Comparison of ENCODE assay signal across 24 cellular contexts in the genomic region with DNA sequence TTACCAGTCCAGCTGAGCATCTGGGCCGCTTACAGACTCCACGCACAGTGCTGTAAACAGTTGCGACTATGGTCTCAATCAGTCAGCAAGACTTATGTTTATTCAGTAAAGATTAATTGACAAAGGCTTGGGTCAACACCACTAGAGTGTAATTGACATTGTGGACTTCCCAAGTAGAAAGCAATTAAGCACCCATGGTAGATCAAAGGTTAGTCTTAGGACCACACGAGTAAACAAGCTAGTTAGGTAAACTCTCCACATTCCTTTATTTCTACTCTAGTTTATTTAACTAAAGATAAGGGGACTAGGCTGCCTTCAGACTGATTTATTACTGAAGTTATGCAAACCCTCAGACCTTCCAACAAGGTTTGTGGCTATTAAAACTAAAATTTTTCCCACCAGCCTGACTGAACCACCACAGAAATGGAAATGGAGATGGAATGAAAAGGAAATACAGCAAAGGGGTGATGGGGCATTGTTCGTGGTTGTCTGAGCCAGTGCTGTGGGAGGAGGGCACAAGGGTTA. TPM values are rescaled to one million over a fixed set of nuclear protein-coding genes. Genes with fewer than 3 reads are reported as not detected.
DNase-seq lines count a peak whose midpoint lies in the region; ATAC-seq, FAIRE-seq and TF ChIP-seq lines count a peak whose summit lies in the region.
"Had no signal": no experiment of that assay in that cellular context is flagged by ENCODE, and none has a peak within 500 bp of the region (broad histone marks: within the 10 kb centered on the region; RNA-seq: fewer than 3 reads in every experiment).

No MANE protein-coding gene starts in this region.

- no peak overlapping the region for H3K27ac ChIP-seq in A549
- no peak overlapping the region for H3K27ac ChIP-seq in IMR-90 (ENCODE audit: insufficient read depth, low read length)
- H3K27ac ChIP-seq in endodermal cell (ENCODE audit: low read depth, low read length), result no peak overlapping the region
- H3K27ac ChIP-seq in mesenchymal stem cell (ENCODE audit: low read length, poor library complexity, severe bottlenecking), result no peak overlapping the region
- H3K27ac ChIP-seq: tibial nerve had no signal

- WGBS in A549 (ENCODE audit: missing lambda C conversion rate), result 36% methylated on average over 5 of the region's 5 CpGs
- no CpG with 5 or more reads among the region's 5 CpGs for WGBS in IMR-90 (ENCODE audit: extremely low coverage in 2 of 2, insufficient read length in 1 of 2), 2 experiments
- 56 to 66% methylated on average over 5 of the region's 5 CpGs for WGBS in endodermal cell (ENCODE audit: insufficient coverage in 1 of 2, insufficient read length in 1 of 2), 2 experiments
- 25% methylated on average over 4 of the region's 5 CpGs for WGBS in mesenchymal stem cell

- in situ Hi-C loops in IMR-90 (cut with MboI; ENCODE audit: low sequenced_read_pairs), result no loop called here

- TF ChIP-seq EP300 in A549 (IDR thresholded peaks at IDR 0.05), result peak in 1 of 2 experiments; percentile 31; a peak in 1 of 5 replicates

- H2BK15ac ChIP-seq in IMR-90 (ENCODE audit: low read depth, low read length) (no peak overlapping the region; the same call in 2 of the 3 replicates), mesenchymal stem cell (ENCODE audit: low read depth, poor library complexity, severe bottlenecking) (no peak overlapping the region)

- H3K9me3 ChIP-seq in A549 (no peaks in the 10 kb centered on the region), IMR-90 (ENCODE audit: control insufficient read depth, insufficient read depth, low read length) (no peaks in the 10 kb centered on the region), endodermal cell (ENCODE audit: control insufficient read depth, low read length) (no peaks in the 10 kb centered on the region), mesenchymal stem cell (ENCODE audit: control insufficient read depth, low read length) (no peaks in the 10 kb centered on the region)
- H3K9me3 ChIP-seq: tibial nerve had no signal

- H3K4me2 ChIP-seq in A549 (peak overlapping the region; percentile 31; the same call in 1 of the 3 replicates), IMR-90 (ENCODE audit: low read depth, low read length) (no peak overlapping the region), mesenchymal stem cell (ENCODE audit: low read length, poor library complexity, severe bottlenecking) (no peak overlapping the region)

- H2BK120ac ChIP-seq in IMR-90 (ENCODE audit: low read depth, low read length) (no peak overlapping the region), mesenchymal stem cell (ENCODE audit: low read depth, low read length) (no peak overlapping the region)

- no peak for TF ChIP-seq RAD21 in A549 (conservative IDR thresholded peaks at IDR 0.05 in 1 of 2, IDR thresholded peaks at IDR 0.05 in 1 of 2)
- no peak for TF ChIP-seq RAD21 in IMR-90 (IDR thresholded peaks at IDR 0.05; ENCODE audit: low read length)

- H3K4me1 ChIP-seq in A549 (peaks cover 31% of the 10 kb centered on the region), IMR-90 (ENCODE audit: control insufficient read depth, insufficient read depth, low read length) (peaks cover 2% of the 10 kb centered on the region; the same call in 1 of the 2 replicates), endodermal cell (ENCODE audit: control insufficient read depth, insufficient read depth, low read length) (peaks cover 3% of the 10 kb centered on the region), mesenchymal stem cell (ENCODE audit: control insufficient read depth, insufficient read depth, low read depth, low read length) (peaks cover 2% of the 10 kb centered on the region)

- H3K4me1 Mint-ChIP-seq in endodermal cell (peaks cover 39% of the 10 kb centered on the region), osteocyte (ENCODE audit: unreplicated experiment) (peaks cover 22% of the 10 kb centered on the region)
- peaks cover 11% of the 10 kb centered on the region for H3K4me1 Mint-ChIP-seq in activated CD4-positive, alpha-beta T cell treated with anti-CD3 and anti-CD28 coated beads, Interleukin-2, amount 10 ng/mL, durations not matched to agents 24 days and 14 days

- no peaks in the 10 kb centered on the region for H3K9me3 Mint-ChIP-seq in endodermal cell
- H3K9me3 Mint-ChIP-seq in osteocyte (ENCODE audit: unreplicated experiment), result no peaks in the 10 kb centered on the region
- H3K9me3 Mint-ChIP-seq in activated CD4-positive, alpha-beta T cell treated with anti-CD3 and anti-CD28 coated beads, Interleukin-2, amount 10 ng/mL, durations not matched to agents 24 days and 14 days, result no peaks in the 10 kb centered on the region
- H3K9me3 Mint-ChIP-seq: stimulated activated memory B cell treated with anti-CD40 and anti-IgM and Interleukin-4, amounts not matched to agents 10 μg/mL and 1 μg/mL and 100 μg/mL, for 72 hours had no signal

- H3K4me3 ChIP-seq in A549, result no peak overlapping the region
- H3K4me3 ChIP-seq in IMR-90 (ENCODE audit: insufficient read depth, low read depth, low read length), result no peak overlapping the region
- H3K4me3 ChIP-seq in endodermal cell (ENCODE audit: low read length), result peak overlapping the region; percentile 25
- no peak overlapping the region for H3K4me3 ChIP-seq in mesenchymal stem cell (ENCODE audit: insufficient read depth in 1 of 2, low read depth in 1 of 2, low read length in 2 of 2)
- H3K4me3 ChIP-seq: GM12878, tibial nerve had no signal

- no peak overlapping the region for H3K9ac ChIP-seq in IMR-90 (ENCODE audit: low read depth, low read length)
- no peak overlapping the region for H3K9ac ChIP-seq in endodermal cell (ENCODE audit: extremely low read depth, low read length, poor library complexity, severe bottlenecking)
- H3K9ac ChIP-seq in mesenchymal stem cell (ENCODE audit: low read length), result no peak overlapping the region

- peak overlapping the region; percentile 66 for H3K27ac Mint-ChIP-seq in endodermal cell
- H3K27ac Mint-ChIP-seq in osteocyte (ENCODE audit: unreplicated experiment), result no peak overlapping the region
- H3K27ac Mint-ChIP-seq in activated CD4-positive, alpha-beta T cell treated with anti-CD3 and anti-CD28 coated beads, Interleukin-2, amount 10 ng/mL, durations not matched to agents 24 days and 14 days, result no peak overlapping the region
- H3K27ac Mint-ChIP-seq: stimulated activated memory B cell treated with anti-CD40 and anti-IgM and Interleukin-4, amounts not matched to agents 10 μg/mL and 1 μg/mL and 100 μg/mL, for 72 hours had no signal

- TF ChIP-seq POLR2A in A549 (IDR thresholded peaks at IDR 0.05; ENCODE audit: low read length) (no peak), IMR-90 (IDR thresholded peaks at IDR 0.05; ENCODE audit: low read depth, low read length) (no peak)

- no peak overlapping the region for H3K56ac ChIP-seq in IMR-90 (ENCODE audit: extremely low read depth, insufficient read depth, low read length)

- no peak overlapping the region for H2BK12ac ChIP-seq in mesenchymal stem cell (ENCODE audit: low read length in 2 of 2)

- peaks cover 3% of the 10 kb centered on the region; the same call in 1 of the 2 replicates for H3K9me1 ChIP-seq in IMR-90 (ENCODE audit: insufficient read depth, low read length)

- POLR2A ChIA-PET in A549 (lab: Yijun Ruan, JAX) (no interaction called here), IMR-90 (lab: Charles Lee; ENCODE audit: unreplicated experiment) (no interaction called here)

- H3K23ac ChIP-seq in IMR-90 (ENCODE audit: low read depth, low read length), result peak overlapping the region; percentile 74; the same call in 1 of the 2 replicates
- no peak overlapping the region for H3K23ac ChIP-seq in mesenchymal stem cell (ENCODE audit: low read length in 2 of 2)

- H3K14ac ChIP-seq in IMR-90 (replicated peaks; ENCODE audit: low read depth, low read length) (no peak overlapping the region), mesenchymal stem cell (ENCODE audit: low read length in 2 of 2) (no peak overlapping the region)

- no peak overlapping the region for H3K4ac ChIP-seq in IMR-90 (ENCODE audit: low read depth, low read length)
- H3K4ac ChIP-seq in mesenchymal stem cell (ENCODE audit: low read depth in 1 of 2, low read length in 2 of 2), result no peak overlapping the region

- H3K27me3 Mint-ChIP-seq in endodermal cell (ENCODE audit: insufficient read depth), result peaks cover 8% of the 10 kb centered on the region
- no peaks in the 10 kb centered on the region for H3K27me3 Mint-ChIP-seq in osteocyte (ENCODE audit: unreplicated experiment)
- H3K27me3 Mint-ChIP-seq in activated CD4-positive, alpha-beta T cell treated with anti-CD3 and anti-CD28 coated beads, Interleukin-2, amount 10 ng/mL, durations not matched to agents 24 days and 14 days, result no peaks in the 10 kb centered on the region
- H3K27me3 Mint-ChIP-seq: stimulated activated memory B cell treated with anti-CD40 and anti-IgM and Interleukin-4, amounts not matched to agents 10 μg/mL and 1 μg/mL and 100 μg/mL, for 72 hours had no signal

- H2AFZ ChIP-seq in IMR-90 (replicated peaks; ENCODE audit: low read length, poor library complexity) (no peak overlapping the region), mesenchymal stem cell (ENCODE audit: low read depth, low read length) (no peak overlapping the region)

- peak in 1 of 2 experiments; percentile 58 for DNase-seq in A549 (ENCODE audit: low read depth in 1 of 2, low spot score in 1 of 2)
- DNase-seq in IMR-90, result peak; percentile 53
- no peak for DNase-seq in endodermal cell
- DNase-seq in mesenchymal stem cell, result peak; percentile 54
- no peak for DNase-seq in osteocyte (ENCODE audit: extremely low spot score, unreplicated experiment)
- DNase-seq in T-helper 9 cell, result no peak
- DNase-seq in activated CD4-positive, alpha-beta T cell treated with anti-CD3 and anti-CD28 coated beads, Interleukin-2, amount 10 ng/mL, durations not matched to agents 24 days and 14 days, result no peak
- DNase-seq: activated CD4-positive, alpha-beta T cell treated with anti-CD3 and anti-CD28 coated beads for 4 hours; activated CD8-positive, alpha-beta memory T cell treated with anti-CD3 and anti-CD28 coated beads, Interleukin-2, amount 50 U/mL, for 4 hours; activated gamma-delta T cell; amniotic stem cell; cerebellar nuclear complex; effector memory CD4-positive, alpha-beta T cell; GDM1; HCEC 1CT; Kasumi-1; NCI-H1105 treated with DMSO at 0.1 percent for 48 hours; NCI-H2171 treated with DMSO at 0.1 percent for 48 hours; stimulated activated CD4-positive, alpha-beta T cell treated with anti-CD3 and anti-CD28 coated beads, Interleukin-15, amount 100 ng/mL, for 24 hours had no signal

- H2AK5ac ChIP-seq in IMR-90 (ENCODE audit: low read depth, low read length), result no peak overlapping the region
- no peak overlapping the region for H2AK5ac ChIP-seq in mesenchymal stem cell (ENCODE audit: low read length, severe bottlenecking)

- H4K5ac ChIP-seq in IMR-90 (ENCODE audit: low read depth, low read length), result no peak overlapping the region

- no TSS peak for BruUV-seq in IMR-90 (replicated peaks; lab: Mats Ljungman, UMichigan)

- peak overlapping the region; percentile 81 for H2AK9ac ChIP-seq in IMR-90 (replicated peaks; ENCODE audit: low read depth, low read length, poor library complexity)

- FAIRE-seq in A549 (lab: Jason Lieb, UNC), result no peak
- FAIRE-seq: GM12878, islet of Langerhans had no signal

- no peak overlapping the region for H2BK20ac ChIP-seq in IMR-90 (ENCODE audit: low read depth, low read length)

- H3K79me1 ChIP-seq in IMR-90 (ENCODE audit: low read depth in 1 of 2, low read length in 2 of 2), result no peaks in the 10 kb centered on the region
- H3K79me1 ChIP-seq in mesenchymal stem cell (replicated peaks; ENCODE audit: low read length, poor library complexity, severe bottlenecking), result no peaks in the 10 kb centered on the region

- H2BK5ac ChIP-seq in IMR-90 (ENCODE audit: low read depth, low read length, poor library complexity, severe bottlenecking), result no peak overlapping the region
- H2BK5ac ChIP-seq in mesenchymal stem cell (ENCODE audit: low read depth, low read length, poor library complexity, severe bottlenecking), result no peak overlapping the region

- H3K27me3 ChIP-seq in IMR-90 (ENCODE audit: control insufficient read depth, insufficient read depth, low read length), result no peaks in the 10 kb centered on the region
- H3K27me3 ChIP-seq in endodermal cell (ENCODE audit: control insufficient read depth, insufficient read depth, low read length, poor library complexity, severe bottlenecking), result peaks cover 27% of the 10 kb centered on the region
- H3K27me3 ChIP-seq in mesenchymal stem cell (ENCODE audit: control insufficient read depth in 1 of 2, insufficient read depth in 1 of 2, low read length in 2 of 2), result no peaks in the 10 kb centered on the region
- H3K27me3 ChIP-seq: tibial nerve had no signal

- intact Hi-C loops in IMR-90 (cut with micrococcal nuclease), result no loop called here
- intact Hi-C loops in activated CD4-positive, alpha-beta T cell treated with anti-CD3 and anti-CD28 coated beads, Interleukin-2, amount 10 ng/mL, durations not matched to agents 24 days and 14 days (cut with micrococcal nuclease), result no loop called here

- no peak for TF ChIP-seq CTCF in A549 (IDR thresholded peaks at IDR 0.05)
- no peak for TF ChIP-seq CTCF in IMR-90 (conservative IDR thresholded peaks at IDR 0.05; ENCODE audit: low read depth, low read length)
- TF ChIP-seq CTCF in endodermal cell (conservative IDR thresholded peaks at IDR 0.05), result no peak
- TF ChIP-seq CTCF in osteocyte (IDR thresholded peaks at IDR 0.05), result no peak

- H4K8ac ChIP-seq in IMR-90 (ENCODE audit: low read depth in 2 of 2, low read length in 2 of 2) (no peak overlapping the region), mesenchymal stem cell (ENCODE audit: low read length) (no peak overlapping the region)

- ATAC-seq in A549 (peak in 1 of 2 experiments; percentile 64; a peak in 3 of 6 replicates), IMR-90 (ENCODE audit: low read depth) (peak; percentile 54), HG03432 (IDR thresholded peaks at IDR 0.05; ENCODE audit: unreplicated experiment) (no peak)
- ATAC-seq: GM12878; stimulated activated memory B cell treated with anti-CD40 and anti-IgM and Interleukin-4, amounts not matched to agents 10 μg/mL and 1 μg/mL and 100 μg/mL, for 72 hours had no signal

- H3K36me3 Mint-ChIP-seq in endodermal cell (ENCODE audit: low read depth) (no peaks in the 10 kb centered on the region), osteocyte (ENCODE audit: unreplicated experiment) (peaks cover 5% of the 10 kb centered on the region)
- H3K36me3 Mint-ChIP-seq in activated CD4-positive, alpha-beta T cell treated with anti-CD3 and anti-CD28 coated beads, Interleukin-2, amount 10 ng/mL, durations not matched to agents 24 days and 14 days (ENCODE audit: low read depth), result no peaks in the 10 kb centered on the region

- no peak overlapping the region for H3K18ac ChIP-seq in IMR-90 (ENCODE audit: low read depth, low read length)
- H3K18ac ChIP-seq in mesenchymal stem cell (ENCODE audit: low read depth in 1 of 2, low read length in 2 of 2), result no peak overlapping the region

- H3K36me3 ChIP-seq in IMR-90 (ENCODE audit: control insufficient read depth, insufficient read depth, low read length) (no peaks in the 10 kb centered on the region), endodermal cell (ENCODE audit: control insufficient read depth, insufficient read depth, low read length) (no peaks in the 10 kb centered on the region), mesenchymal stem cell (ENCODE audit: control insufficient read depth in 1 of 2, insufficient read depth in 2 of 2, low read depth in 1 of 2, low read length in 2 of 2) (no peaks in the 10 kb centered on the region)

- H4K91ac ChIP-seq in IMR-90 (ENCODE audit: insufficient read depth, low read depth, low read length), result no peak overlapping the region
- no peak overlapping the region for H4K91ac ChIP-seq in mesenchymal stem cell (ENCODE audit: low read length)

- dilution Hi-C loops in IMR-90 (cut with HindIII; ENCODE audit: low sequenced_read_pairs, unreplicated experiment), result no loop called here

- no peaks in the 10 kb centered on the region for H4K20me1 ChIP-seq in IMR-90 (ENCODE audit: insufficient read depth, low read length)

- H3K4me3 Mint-ChIP-seq in endodermal cell (peak overlapping the region; percentile 7), osteocyte (ENCODE audit: unreplicated experiment) (no peak overlapping the region)
- no peak overlapping the region for H3K4me3 Mint-ChIP-seq in activated CD4-positive, alpha-beta T cell treated with anti-CD3 and anti-CD28 coated beads, Interleukin-2, amount 10 ng/mL, durations not matched to agents 24 days and 14 days
- H3K4me3 Mint-ChIP-seq: stimulated activated memory B cell treated with anti-CD40 and anti-IgM and Interleukin-4, amounts not matched to agents 10 μg/mL and 1 μg/mL and 100 μg/mL, for 72 hours had no signal

- CTCF ChIA-PET in A549 (lab: Yijun Ruan, JAX) (no interaction called here), IMR-90 (lab: Yijun Ruan, JAX) (no interaction called here)

RNA-seq across cellular contexts. Expression of a gene that starts 44.2 kb away (rescaled TPM):
- polyA plus RNA-seq in A549 (2011; rRNA removed) (13.9 and 19.3 TPM in 2 replicates), A549 (2017; fragmentation: RNase III; extraction: RNeasy Plus Mini Kit Qiagen cat#74134 plus additional on column Dnase treatment) (6.3 to 9.0 TPM (median 8.5 TPM) in 3 replicates), IMR-90 (2012; rRNA removed) (1.5 and 2.8 TPM in 2 replicates)
- polyA plus RNA-seq in A549 (2012; cell fraction: cytosol; rRNA removed), result 4.4 TPM in 2 replicates
- polyA plus RNA-seq in A549 (2012; cell fraction: nucleus; rRNA removed), result 2.8 and 4.1 TPM in 2 replicates
- polyA minus RNA-seq in A549 (2011; rRNA and poly(A)+ RNA removed), result 9.5 and 10.2 TPM in 2 replicates
- total RNA-seq in IMR-90 (2012; rRNA removed) (4.3 and 9.2 TPM in 2 replicates), endodermal cell (10 to 100 TPM; 10.4 to 11.5 TPM), osteocyte (10.7 and 14.7 TPM in 2 replicates)
- polyA plus RNA-seq in IMR-90 (2012; cell fraction: cytosol; rRNA removed), result 0.56 and 0.87 TPM in 2 replicates
- 0.81 and 4.3 TPM in 2 replicates for polyA plus RNA-seq in IMR-90 (2012; cell fraction: nucleus; rRNA removed; ENCODE audit: low replicate concordance)
- 11.6 TPM for polyA plus RNA-seq in endodermal cell (2013, experiment 1 of 2)
- polyA plus RNA-seq in endodermal cell (2013, experiment 2 of 2), result 13.1 TPM
- polyA plus RNA-seq in mesenchymal stem cell (2013, experiment 1 of 2), result 6.0 TPM
- polyA plus RNA-seq in mesenchymal stem cell (2013, experiment 2 of 2), result 6.5 TPM
- 9.4 and 10.0 TPM in 2 replicates for total RNA-seq in activated CD4-positive, alpha-beta T cell treated with anti-CD3 and anti-CD28 coated beads, Interleukin-2, amount 10 ng/mL, durations not matched to agents 24 days and 14 days

Comparison
In these comparisons a context has a peak if more than half of its experiments do, and no peak if none do; other contexts are left out.
1. DNase-seq: peak in IMR-90 (single experiment) and mesenchymal stem cell (single experiment); none in endodermal cell (single experiment), osteocyte (single experiment), T-helper 9 cell (single experiment) and activated CD4-positive, alpha-beta T cell treated with anti-CD3 and anti-CD28 coated beads, Interleukin-2, amount 10 ng/mL, durations not matched to agents 24 days and 14 days (single experiment).